ENCODE assay signal across 38 cellular contexts in genomic region chr15:35678774-35679173, GRCh38.
"Had no signal": no experiment of that assay in that cellular context is flagged by ENCODE, and none has a peak within 500 bp of the region (broad histone marks: within the 10 kb centered on the region; RNA-seq: fewer than 3 reads in every experiment).

No MANE protein-coding gene starts in this region.

- H3K9me3 ChIP-seq: ascending aorta had no signal

- H3K36me3 Mint-ChIP-seq: activated CD8-positive, alpha-beta memory T cell treated with anti-CD3 and anti-CD28 coated beads, Interleukin-2, amount 10 ng/mL, durations not matched to agents 7 days and 5 days; activated naive CD4-positive, alpha-beta T cell treated with anti-CD3 and anti-CD28 coated beads, Interleukin-2, amount 10 ng/mL, durations not matched to agents 7 days and 5 days; activated naive CD4-positive, alpha-beta T cell treated with anti-CD3 and anti-CD28 coated beads, Interleukin-2, amount 50 U/mL, for 24 hours; activated naive CD8-positive, alpha-beta T cell; activated naive CD8-positive, alpha-beta T cell treated with anti-CD3 and anti-CD28 coated beads, Interleukin-2, amount 10 ng/mL, durations not matched to agents 7 days and 5 days; brain; T-cell; WTC11 had no signal

- H3K27me3 Mint-ChIP-seq: brain; central memory CD8-positive, alpha-beta T cell had no signal

- H3K27ac ChIP-seq: ascending aorta, cardiac muscle cell, WERI-Rb-1 had no signal

- DNase-seq: activated CD4-positive, alpha-beta memory T cell treated with anti-CD3 and anti-CD28 coated beads, Interleukin-2, amount 10 ng/mL, durations not matched to agents 7 days and 5 days; activated CD4-positive, alpha-beta T cell treated with anti-CD3 and anti-CD28 coated beads for 1 hour; activated CD4-positive, alpha-beta T cell treated with anti-CD3 and anti-CD28 coated beads for 36 hours; activated CD4-positive, alpha-beta T cell treated with anti-CD3 and anti-CD28 coated beads for 48 hours; activated CD4-positive, alpha-beta T cell treated with anti-CD3 and anti-CD28 coated beads, Interleukin-2, amount 10 ng/mL, durations not matched to agents 7 days and 5 days; activated CD4-positive, alpha-beta T cell treated with anti-CD3 and anti-CD28 coated beads, Interleukin-2, amount 50 U/mL, for 48 hours; activated CD4-positive, CD25-positive, alpha-beta regulatory T cell; activated CD8-positive, alpha-beta memory T cell treated with anti-CD3 and anti-CD28 coated beads for 24 hours; activated CD8-positive, alpha-beta memory T cell treated with anti-CD3 and anti-CD28 coated beads, Interleukin-2, amount 10 ng/mL, durations not matched to agents 7 days and 5 days; activated CD8-positive, alpha-beta memory T cell treated with anti-CD3 and anti-CD28 coated beads, Interleukin-2, amount 50 U/mL, for 48 hours; activated CD8-positive, alpha-beta T cell treated with anti-CD3 and anti-CD28 coated beads, Interleukin-2, amount 10 ng/mL, durations not matched to agents 7 days and 5 days; activated effector memory CD4-positive, alpha-beta T cell treated with Interleukin-2 at 50 U/mL for 16 hours; activated gamma-delta T cell; activated naive CD4-positive, alpha-beta T cell treated with anti-CD3 and anti-CD28 coated beads, Interleukin-2, amount 10 ng/mL, durations not matched to agents 7 days and 5 days; activated naive CD4-positive, alpha-beta T cell treated with Interleukin-2 at 50 U/mL for 16 hours; activated naive CD8-positive, alpha-beta T cell treated with anti-CD3 and anti-CD28 coated beads, Interleukin-2, amount 10 ng/mL, durations not matched to agents 7 days and 5 days; activated naive CD8-positive, alpha-beta T cell treated with anti-CD3 and anti-CD28 coated beads, Interleukin-2, amount 50 U/mL, for 24 hours; activated T-cell treated with anti-CD3 and anti-CD28 coated beads, Interleukin-2, amount 50 U/mL, for 24 hours; activated T-cell treated with anti-CD3 and anti-CD28 coated beads, Interleukin-2, amount 50 U/mL, for 48 hours; amygdala; anterior cingulate cortex; caudate nucleus; cerebellar nuclear complex; T-cell; T-helper 2 cell; T-helper 9 cell; WERI-Rb-1 had no signal

- FAIRE-seq: bronchial epithelial cell had no signal

- H3K9me3 Mint-ChIP-seq: activated CD4-positive, alpha-beta memory T cell treated with anti-CD3 and anti-CD28 coated beads, Interleukin-2, amount 10 ng/mL, durations not matched to agents 7 days and 5 days; activated CD4-positive, alpha-beta T cell treated with anti-CD3 and anti-CD28 coated beads, Interleukin-2, amount 10 ng/mL, durations not matched to agents 7 days and 5 days; activated naive CD4-positive, alpha-beta T cell treated with anti-CD3 and anti-CD28 coated beads, Interleukin-2, amount 10 ng/mL, durations not matched to agents 7 days and 5 days; activated naive CD4-positive, alpha-beta T cell treated with anti-CD3 and anti-CD28 coated beads, Interleukin-2, amount 50 U/mL, for 24 hours; activated naive CD8-positive, alpha-beta T cell treated with anti-CD3 and anti-CD28 coated beads, Interleukin-2, amount 10 ng/mL, durations not matched to agents 7 days and 5 days; activated naive CD8-positive, alpha-beta T cell treated with anti-CD3 and anti-CD28 coated beads, Interleukin-2, amount 50 U/mL, for 24 hours; activated T-cell treated with anti-CD3 and anti-CD28 coated beads, Interleukin-2, amount 50 U/mL, for 24 hours; activated T-helper 2 cell treated with anti-CD3 and anti-CD28 coated beads, Interferon-gamma antibody, Interleukin-2, Interleukin-4, amounts not matched to agents 10 μg/mL and 5 μg/mL and 100 μg/mL, durations not matched to agents 14 hours and 24 hours and 36 hours; brain; central memory CD8-positive, alpha-beta T cell; T-cell; T-helper 2 cell treated with Interferon-gamma antibody and Interleukin-4, amounts not matched to agents 5 μg/mL and 100 μg/mL, for 36 hours; WTC11 had no signal

- H3K4me3 ChIP-seq: ascending aorta, cardiac muscle cell had no signal

- H3K36me3 ChIP-seq: ascending aorta, cardiac muscle cell, WERI-Rb-1 had no signal

- H3K27me3 ChIP-seq: ascending aorta, cardiac muscle cell had no signal

- H3K4me3 Mint-ChIP-seq: activated CD4-positive, alpha-beta memory T cell treated with anti-CD3 and anti-CD28 coated beads, Interleukin-2, amount 10 ng/mL, durations not matched to agents 7 days and 5 days; activated CD4-positive, alpha-beta T cell treated with anti-CD3 and anti-CD28 coated beads for 36 hours; activated CD4-positive, alpha-beta T cell treated with anti-CD3 and anti-CD28 coated beads, Interleukin-2, amount 10 ng/mL, durations not matched to agents 7 days and 5 days; activated CD8-positive, alpha-beta memory T cell treated with anti-CD3 and anti-CD28 coated beads, Interleukin-2, amount 10 ng/mL, durations not matched to agents 7 days and 5 days; activated CD8-positive, alpha-beta T cell treated with anti-CD3 and anti-CD28 coated beads, Interleukin-2, amount 10 ng/mL, durations not matched to agents 7 days and 5 days; activated naive CD4-positive, alpha-beta T cell treated with anti-CD3 and anti-CD28 coated beads, Interleukin-2, amount 10 ng/mL, durations not matched to agents 7 days and 5 days; activated naive CD4-positive, alpha-beta T cell treated with anti-CD3 and anti-CD28 coated beads, Interleukin-2, amount 50 U/mL, for 24 hours; activated naive CD8-positive, alpha-beta T cell; activated naive CD8-positive, alpha-beta T cell treated with anti-CD3 and anti-CD28 coated beads, Interleukin-2, amount 10 ng/mL, durations not matched to agents 7 days and 5 days; activated naive CD8-positive, alpha-beta T cell treated with anti-CD3 and anti-CD28 coated beads, Interleukin-2, amount 50 U/mL, for 24 hours; activated T-cell treated with anti-CD3 and anti-CD28 coated beads, Interleukin-2, amount 50 U/mL, for 24 hours; brain; central memory CD8-positive, alpha-beta T cell; T-cell; T-helper 2 cell treated with Interferon-gamma antibody and Interleukin-4, amounts not matched to agents 5 μg/mL and 100 μg/mL, for 36 hours; WTC11 had no signal

- H3K27ac Mint-ChIP-seq: activated CD4-positive, alpha-beta memory T cell treated with anti-CD3 and anti-CD28 coated beads, Interleukin-2, amount 10 ng/mL, durations not matched to agents 7 days and 5 days; activated CD4-positive, alpha-beta T cell treated with anti-CD3 and anti-CD28 coated beads for 36 hours; activated CD4-positive, alpha-beta T cell treated with anti-CD3 and anti-CD28 coated beads, Interleukin-2, amount 10 ng/mL, durations not matched to agents 7 days and 5 days; activated CD8-positive, alpha-beta memory T cell treated with anti-CD3 and anti-CD28 coated beads, Interleukin-2, amount 10 ng/mL, durations not matched to agents 7 days and 5 days; activated CD8-positive, alpha-beta T cell treated with anti-CD3 and anti-CD28 coated beads, Interleukin-2, amount 10 ng/mL, durations not matched to agents 7 days and 5 days; activated naive CD4-positive, alpha-beta T cell treated with anti-CD3 and anti-CD28 coated beads, Interleukin-2, amount 10 ng/mL, durations not matched to agents 7 days and 5 days; activated naive CD4-positive, alpha-beta T cell treated with anti-CD3 and anti-CD28 coated beads, Interleukin-2, amount 50 U/mL, for 24 hours; activated naive CD8-positive, alpha-beta T cell; activated naive CD8-positive, alpha-beta T cell treated with anti-CD3 and anti-CD28 coated beads, Interleukin-2, amount 10 ng/mL, durations not matched to agents 7 days and 5 days; activated naive CD8-positive, alpha-beta T cell treated with anti-CD3 and anti-CD28 coated beads, Interleukin-2, amount 50 U/mL, for 24 hours; activated T-cell treated with anti-CD3 and anti-CD28 coated beads, Interleukin-2, amount 50 U/mL, for 24 hours; activated T-helper 2 cell treated with anti-CD3 and anti-CD28 coated beads, Interferon-gamma antibody, Interleukin-2, Interleukin-4, amounts not matched to agents 10 μg/mL and 5 μg/mL and 100 μg/mL, durations not matched to agents 14 hours and 24 hours and 36 hours; brain; T-cell; T-helper 2 cell treated with Interferon-gamma antibody and Interleukin-4, amounts not matched to agents 5 μg/mL and 100 μg/mL, for 36 hours had no signal

- ATAC-seq: activated CD4-positive, alpha-beta T cell treated with anti-CD3 and anti-CD28 coated beads for 36 hours; activated CD4-positive, CD25-positive, alpha-beta regulatory T cell treated with anti-CD3 and anti-CD28 coated beads, Interleukin-2, amount 50 U/mL, for 24 hours; activated CD8-positive, alpha-beta memory T cell treated with anti-CD3 and anti-CD28 coated beads, Interleukin-2, amount 10 ng/mL, durations not matched to agents 7 days and 5 days; activated CD8-positive, alpha-beta T cell treated with anti-CD3 and anti-CD28 coated beads, Interleukin-2, amount 10 ng/mL, durations not matched to agents 7 days and 5 days; activated naive CD8-positive, alpha-beta T cell treated with anti-CD3 and anti-CD28 coated beads, Interleukin-2, amount 50 U/mL, for 24 hours; T-cell; WTC11 had no signal

- H3K4me1 Mint-ChIP-seq: activated CD4-positive, alpha-beta memory T cell treated with anti-CD3 and anti-CD28 coated beads, Interleukin-2, amount 10 ng/mL, durations not matched to agents 7 days and 5 days; activated CD4-positive, alpha-beta T cell treated with anti-CD3 and anti-CD28 coated beads for 36 hours; activated CD4-positive, alpha-beta T cell treated with anti-CD3 and anti-CD28 coated beads, Interleukin-2, amount 10 ng/mL, durations not matched to agents 7 days and 5 days; activated CD8-positive, alpha-beta memory T cell treated with anti-CD3 and anti-CD28 coated beads, Interleukin-2, amount 10 ng/mL, durations not matched to agents 7 days and 5 days; activated naive CD4-positive, alpha-beta T cell treated with anti-CD3 and anti-CD28 coated beads, Interleukin-2, amount 10 ng/mL, durations not matched to agents 7 days and 5 days; activated naive CD4-positive, alpha-beta T cell treated with anti-CD3 and anti-CD28 coated beads, Interleukin-2, amount 50 U/mL, for 24 hours; activated naive CD8-positive, alpha-beta T cell treated with anti-CD3 and anti-CD28 coated beads, Interleukin-2, amount 10 ng/mL, durations not matched to agents 7 days and 5 days; activated naive CD8-positive, alpha-beta T cell treated with anti-CD3 and anti-CD28 coated beads, Interleukin-2, amount 50 U/mL, for 24 hours; central memory CD8-positive, alpha-beta T cell had no signal
